Comparison of ENCODE assay signal across 1 cellular context in the genomic region with DNA sequence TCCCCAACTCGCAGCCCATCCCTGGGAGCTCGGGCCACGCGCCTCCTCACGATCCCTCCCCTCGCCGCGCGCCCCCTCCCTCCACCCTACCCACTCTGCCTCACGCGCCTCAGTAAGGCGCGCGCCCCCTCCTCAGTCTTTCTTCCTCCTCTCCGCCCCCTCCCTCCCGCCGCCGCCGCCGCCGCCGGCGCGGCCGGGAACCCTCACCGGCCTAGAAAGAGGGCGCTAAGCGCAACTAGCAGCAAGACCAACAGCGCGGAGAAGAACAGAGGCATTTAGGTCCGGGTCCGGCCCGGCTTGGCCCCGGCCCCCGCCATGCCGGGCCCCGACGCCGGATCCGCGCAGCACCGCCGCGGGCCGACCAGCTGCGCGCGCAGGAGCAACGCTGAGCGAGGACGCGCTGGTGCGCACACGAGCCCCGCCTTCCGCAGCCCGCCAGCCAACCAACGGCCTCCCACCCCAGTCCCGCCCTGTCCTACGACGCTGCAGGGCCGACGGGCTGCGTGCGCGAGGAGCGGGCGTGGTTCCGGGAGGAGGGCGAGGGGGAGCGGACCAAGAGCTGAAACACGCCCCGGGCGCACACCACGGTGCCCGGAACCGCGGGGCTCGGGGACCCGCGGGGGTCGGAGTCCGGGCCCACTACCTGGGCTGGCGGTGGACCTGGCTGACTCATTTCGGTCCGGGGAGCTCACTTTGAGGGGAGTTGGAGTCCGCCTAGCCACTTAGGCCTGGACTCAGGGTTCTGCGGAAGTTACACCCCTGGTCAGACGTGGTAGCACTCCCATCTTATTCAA.
TF ChIP-seq lines count a peak whose summit lies in the region.

A gene (minus strand): TSS at position 377 of the 794 bp plus-strand sequence. CDS start 102 bp downstream, at position 275.

TF ChIP-seq in K562, 482 proteins besides CTCF, POLR2A, EP300 and RAD21 (continued from another document and continues in another):
- TF ChIP-seq ZNF551 (CRISPR knock-in tag; IDR thresholded peaks at IDR 0.05) (no peak), SRSF3 (IDR thresholded peaks at IDR 0.05; ENCODE audit: insufficient read depth, low read length) (no peak), SMAD1 (IDR thresholded peaks at IDR 0.05; ENCODE audit: low read depth, low read length, partially characterized antibody) (peak; percentile 87), POLR2B (IDR thresholded peaks at IDR 0.05; ENCODE audit: low read depth, partially characterized antibody) (peak; percentile 89), CEBPG (CRISPR knock-in tag; IDR thresholded peaks at IDR 0.05) (no peak), CEBPG (tag; conservative IDR thresholded peaks at IDR 0.05 in 1 of 2, IDR thresholded peaks at IDR 0.05 in 1 of 2) (no peak), RNF2 (IDR thresholded peaks at IDR 0.05) (no peak; the same call in 1 of the 2 replicates), GABPB1 (CRISPR knock-in tag; IDR thresholded peaks at IDR 0.05) (peak; percentile 88), PHB (CRISPR knock-in tag; IDR thresholded peaks at IDR 0.05) (no peak), NCOA2 (IDR thresholded peaks at IDR 0.05; ENCODE audit: partially characterized antibody in 2 of 2) (no peak), ZNF12 (CRISPR knock-in tag; IDR thresholded peaks at IDR 0.05) (no peak), TBP (optimal IDR thresholded peaks at IDR 0.05; ENCODE audit: low read depth, low read length) (peak; percentile 57), ELF4 (CRISPR knock-in tag; IDR thresholded peaks at IDR 0.05) (peak; percentile 24; the same call in 1 of the 2 replicates), U2AF1 (optimal IDR thresholded peaks at IDR 0.05; ENCODE audit: low read depth, low read length) (peak; percentile 17), PHF8 (IDR thresholded peaks at IDR 0.05; ENCODE audit: borderline replicate concordance, low read length) (peak; percentile 83; the same call in 1 of the 2 replicates), SMARCA4 (IDR thresholded peaks at IDR 0.05) (no peak; the same call in 1 of the 2 replicates), RBM25 (IDR thresholded peaks at IDR 0.05; ENCODE audit: low read depth, low read length, severe bottlenecking) (peak; percentile 96), DNMT1 (IDR thresholded peaks at IDR 0.05) (0 out of 2 replicates have a peak, but pooled peaks have one; percentile 74), FOS (IDR thresholded peaks at IDR 0.05; ENCODE audit: extremely low read depth, insufficient read length) (peak; percentile 3), SP2 (IDR thresholded peaks at IDR 0.05; ENCODE audit: extremely low read depth, low read depth, low read length, poor library complexity, severe bottlenecking) (peak; percentile 31), STAT5B (CRISPR knock-in tag; IDR thresholded peaks at IDR 0.05) (no peak), EWSR1 (IDR thresholded peaks at IDR 0.05; ENCODE audit: borderline replicate concordance, low read depth, partially characterized antibody) (no peak), MAFF (IDR thresholded peaks at IDR 0.05; ENCODE audit: low read length) (no peak), RCOR1 (IDR thresholded peaks at IDR 0.05; ENCODE audit: borderline replicate concordance in 1 of 2, low read depth in 2 of 2, low read length in 2 of 2) (peak in 1 of 2 experiments; percentile 63; a peak in 2 of 4 replicates), KAT7 (CRISPR knock-in tag; IDR thresholded peaks at IDR 0.05; ENCODE audit: borderline replicate concordance) (no peak; the same call in 1 of the 2 replicates), CSDE1 (IDR thresholded peaks at IDR 0.05) (no peak), HDAC2 (IDR thresholded peaks at IDR 0.05) (peak; percentile 77; the same call in 1 of the 2 replicates), TAF15 (IDR thresholded peaks at IDR 0.05; ENCODE audit: low read depth, low read length) (no peak), SMARCB1 (IDR thresholded peaks at IDR 0.05; ENCODE audit: insufficient read length, low read depth) (no peak), FUS (optimal IDR thresholded peaks at IDR 0.05; ENCODE audit: low read depth, low read length) (peak; percentile 92), EGR1 (conservative IDR thresholded peaks at IDR 0.05) (peak; percentile 16; the same call in 1 of the 2 replicates), FOXK2 (conservative IDR thresholded peaks at IDR 0.05 in 1 of 2, IDR thresholded peaks at IDR 0.05 in 1 of 2; ENCODE audit: low read depth in 2 of 2) (peak; percentile 58 to 84; a peak in 3 of 4 replicates), ZNF124 (CRISPR knock-in tag; IDR thresholded peaks at IDR 0.05) (no peak), HNRNPL (IDR thresholded peaks at IDR 0.05; ENCODE audit: low read depth, low read length) (peak; percentile 65; the same call in 1 of the 2 replicates), MTA2 (IDR thresholded peaks at IDR 0.05; ENCODE audit: low read depth) (no peak)
- TF ChIP-seq, protein P1, sequence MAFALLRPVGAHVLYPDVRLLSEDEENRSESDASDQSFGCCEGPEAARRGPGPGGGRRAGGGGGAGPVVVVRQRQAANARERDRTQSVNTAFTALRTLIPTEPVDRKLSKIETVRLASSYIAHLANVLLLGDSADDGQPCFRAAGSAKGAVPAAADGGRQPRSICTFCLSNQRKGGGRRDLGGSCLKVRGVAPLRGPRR (CRISPR knock-in tag; IDR thresholded peaks at IDR 0.05): no peak
- TF ChIP-seq, protein P2, sequence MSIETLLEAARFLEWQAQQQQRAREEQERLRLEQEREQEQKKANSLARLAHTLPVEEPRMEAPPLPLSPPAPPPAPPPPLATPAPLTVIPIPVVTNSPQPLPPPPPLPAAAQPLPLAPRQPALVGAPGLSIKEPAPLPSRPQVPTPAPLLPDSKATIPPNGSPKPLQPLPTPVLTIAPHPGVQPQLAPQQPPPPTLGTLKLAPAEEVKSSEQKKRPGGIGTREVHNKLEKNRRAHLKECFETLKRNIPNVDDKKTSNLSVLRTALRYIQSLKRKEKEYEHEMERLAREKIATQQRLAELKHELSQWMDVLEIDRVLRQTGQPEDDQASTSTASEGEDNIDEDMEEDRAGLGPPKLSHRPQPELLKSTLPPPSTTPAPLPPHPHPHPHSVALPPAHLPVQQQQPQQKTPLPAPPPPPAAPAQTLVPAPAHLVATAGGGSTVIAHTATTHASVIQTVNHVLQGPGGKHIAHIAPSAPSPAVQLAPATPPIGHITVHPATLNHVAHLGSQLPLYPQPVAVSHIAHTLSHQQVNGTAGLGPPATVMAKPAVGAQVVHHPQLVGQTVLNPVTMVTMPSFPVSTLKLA (conservative IDR thresholded peaks at IDR 0.05): peak; percentile 89 to 96
- TF ChIP-seq, protein P3, sequence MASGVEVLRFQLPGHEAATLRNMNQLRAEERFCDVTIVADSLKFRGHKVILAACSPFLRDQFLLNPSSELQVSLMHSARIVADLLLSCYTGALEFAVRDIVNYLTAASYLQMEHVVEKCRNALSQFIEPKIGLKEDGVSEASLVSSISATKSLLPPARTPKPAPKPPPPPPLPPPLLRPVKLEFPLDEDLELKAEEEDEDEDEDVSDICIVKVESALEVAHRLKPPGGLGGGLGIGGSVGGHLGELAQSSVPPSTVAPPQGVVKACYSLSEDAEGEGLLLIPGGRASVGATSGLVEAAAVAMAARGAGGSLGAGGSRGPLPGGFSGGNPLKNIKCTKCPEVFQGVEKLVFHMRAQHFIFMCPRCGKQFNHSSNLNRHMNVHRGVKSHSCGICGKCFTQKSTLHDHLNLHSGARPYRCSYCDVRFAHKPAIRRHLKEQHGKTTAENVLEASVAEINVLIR (CRISPR knock-in tag; IDR thresholded peaks at IDR 0.05): peak; percentile 56; the same call in 1 of the 2 replicates
- TF ChIP-seq, protein P4, sequence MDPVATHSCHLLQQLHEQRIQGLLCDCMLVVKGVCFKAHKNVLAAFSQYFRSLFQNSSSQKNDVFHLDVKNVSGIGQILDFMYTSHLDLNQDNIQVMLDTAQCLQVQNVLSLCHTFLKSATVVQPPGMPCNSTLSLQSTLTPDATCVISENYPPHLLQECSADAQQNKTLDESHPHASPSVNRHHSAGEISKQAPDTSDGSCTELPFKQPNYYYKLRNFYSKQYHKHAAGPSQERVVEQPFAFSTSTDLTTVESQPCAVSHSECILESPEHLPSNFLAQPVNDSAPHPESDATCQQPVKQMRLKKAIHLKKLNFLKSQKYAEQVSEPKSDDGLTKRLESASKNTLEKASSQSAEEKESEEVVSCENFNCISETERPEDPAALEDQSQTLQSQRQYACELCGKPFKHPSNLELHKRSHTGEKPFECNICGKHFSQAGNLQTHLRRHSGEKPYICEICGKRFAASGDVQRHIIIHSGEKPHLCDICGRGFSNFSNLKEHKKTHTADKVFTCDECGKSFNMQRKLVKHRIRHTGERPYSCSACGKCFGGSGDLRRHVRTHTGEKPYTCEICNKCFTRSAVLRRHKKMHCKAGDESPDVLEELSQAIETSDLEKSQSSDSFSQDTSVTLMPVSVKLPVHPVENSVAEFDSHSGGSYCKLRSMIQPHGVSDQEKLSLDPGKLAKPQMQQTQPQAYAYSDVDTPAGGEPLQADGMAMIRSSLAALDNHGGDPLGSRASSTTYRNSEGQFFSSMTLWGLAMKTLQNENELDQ (CRISPR knock-in tag; IDR thresholded peaks at IDR 0.05; ENCODE audit: borderline replicate concordance): no peak
- TF ChIP-seq, protein P5, sequence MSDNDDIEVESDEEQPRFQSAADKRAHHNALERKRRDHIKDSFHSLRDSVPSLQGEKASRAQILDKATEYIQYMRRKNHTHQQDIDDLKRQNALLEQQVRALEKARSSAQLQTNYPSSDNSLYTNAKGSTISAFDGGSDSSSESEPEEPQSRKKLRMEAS (CRISPR knock-in tag; IDR thresholded peaks at IDR 0.05): peak; percentile 73; the same call in 1 of the 2 replicates
- TF ChIP-seq, protein P6, sequence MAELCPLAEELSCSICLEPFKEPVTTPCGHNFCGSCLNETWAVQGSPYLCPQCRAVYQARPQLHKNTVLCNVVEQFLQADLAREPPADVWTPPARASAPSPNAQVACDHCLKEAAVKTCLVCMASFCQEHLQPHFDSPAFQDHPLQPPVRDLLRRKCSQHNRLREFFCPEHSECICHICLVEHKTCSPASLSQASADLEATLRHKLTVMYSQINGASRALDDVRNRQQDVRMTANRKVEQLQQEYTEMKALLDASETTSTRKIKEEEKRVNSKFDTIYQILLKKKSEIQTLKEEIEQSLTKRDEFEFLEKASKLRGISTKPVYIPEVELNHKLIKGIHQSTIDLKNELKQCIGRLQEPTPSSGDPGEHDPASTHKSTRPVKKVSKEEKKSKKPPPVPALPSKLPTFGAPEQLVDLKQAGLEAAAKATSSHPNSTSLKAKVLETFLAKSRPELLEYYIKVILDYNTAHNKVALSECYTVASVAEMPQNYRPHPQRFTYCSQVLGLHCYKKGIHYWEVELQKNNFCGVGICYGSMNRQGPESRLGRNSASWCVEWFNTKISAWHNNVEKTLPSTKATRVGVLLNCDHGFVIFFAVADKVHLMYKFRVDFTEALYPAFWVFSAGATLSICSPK (IDR thresholded peaks at IDR 0.05; ENCODE audit: borderline replicate concordance): no peak
- TF ChIP-seq, protein P7, sequence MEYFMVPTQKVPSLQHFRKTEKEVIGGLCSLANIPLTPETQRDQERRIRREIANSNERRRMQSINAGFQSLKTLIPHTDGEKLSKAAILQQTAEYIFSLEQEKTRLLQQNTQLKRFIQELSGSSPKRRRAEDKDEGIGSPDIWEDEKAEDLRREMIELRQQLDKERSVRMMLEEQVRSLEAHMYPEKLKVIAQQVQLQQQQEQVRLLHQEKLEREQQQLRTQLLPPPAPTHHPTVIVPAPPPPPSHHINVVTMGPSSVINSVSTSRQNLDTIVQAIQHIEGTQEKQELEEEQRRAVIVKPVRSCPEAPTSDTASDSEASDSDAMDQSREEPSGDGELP (CRISPR knock-in tag; IDR thresholded peaks at IDR 0.05; ENCODE audit: borderline replicate concordance): peak; percentile 83
- TF ChIP-seq, protein P8, sequence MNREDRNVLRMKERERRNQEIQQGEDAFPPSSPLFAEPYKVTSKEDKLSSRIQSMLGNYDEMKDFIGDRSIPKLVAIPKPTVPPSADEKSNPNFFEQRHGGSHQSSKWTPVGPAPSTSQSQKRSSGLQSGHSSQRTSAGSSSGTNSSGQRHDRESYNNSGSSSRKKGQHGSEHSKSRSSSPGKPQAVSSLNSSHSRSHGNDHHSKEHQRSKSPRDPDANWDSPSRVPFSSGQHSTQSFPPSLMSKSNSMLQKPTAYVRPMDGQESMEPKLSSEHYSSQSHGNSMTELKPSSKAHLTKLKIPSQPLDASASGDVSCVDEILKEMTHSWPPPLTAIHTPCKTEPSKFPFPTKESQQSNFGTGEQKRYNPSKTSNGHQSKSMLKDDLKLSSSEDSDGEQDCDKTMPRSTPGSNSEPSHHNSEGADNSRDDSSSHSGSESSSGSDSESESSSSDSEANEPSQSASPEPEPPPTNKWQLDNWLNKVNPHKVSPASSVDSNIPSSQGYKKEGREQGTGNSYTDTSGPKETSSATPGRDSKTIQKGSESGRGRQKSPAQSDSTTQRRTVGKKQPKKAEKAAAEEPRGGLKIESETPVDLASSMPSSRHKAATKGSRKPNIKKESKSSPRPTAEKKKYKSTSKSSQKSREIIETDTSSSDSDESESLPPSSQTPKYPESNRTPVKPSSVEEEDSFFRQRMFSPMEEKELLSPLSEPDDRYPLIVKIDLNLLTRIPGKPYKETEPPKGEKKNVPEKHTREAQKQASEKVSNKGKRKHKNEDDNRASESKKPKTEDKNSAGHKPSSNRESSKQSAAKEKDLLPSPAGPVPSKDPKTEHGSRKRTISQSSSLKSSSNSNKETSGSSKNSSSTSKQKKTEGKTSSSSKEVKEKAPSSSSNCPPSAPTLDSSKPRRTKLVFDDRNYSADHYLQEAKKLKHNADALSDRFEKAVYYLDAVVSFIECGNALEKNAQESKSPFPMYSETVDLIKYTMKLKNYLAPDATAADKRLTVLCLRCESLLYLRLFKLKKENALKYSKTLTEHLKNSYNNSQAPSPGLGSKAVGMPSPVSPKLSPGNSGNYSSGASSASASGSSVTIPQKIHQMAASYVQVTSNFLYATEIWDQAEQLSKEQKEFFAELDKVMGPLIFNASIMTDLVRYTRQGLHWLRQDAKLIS (CRISPR knock-in tag; IDR thresholded peaks at IDR 0.05): no peak
- TF ChIP-seq, protein P9, sequence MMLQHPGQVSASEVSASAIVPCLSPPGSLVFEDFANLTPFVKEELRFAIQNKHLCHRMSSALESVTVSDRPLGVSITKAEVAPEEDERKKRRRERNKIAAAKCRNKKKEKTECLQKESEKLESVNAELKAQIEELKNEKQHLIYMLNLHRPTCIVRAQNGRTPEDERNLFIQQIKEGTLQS (IDR thresholded peaks at IDR 0.05): no peak
- TF ChIP-seq, protein P9 (CRISPR knock-in tag; conservative IDR thresholded peaks at IDR 0.05): peak; percentile 29; the same call in 1 of the 2 replicates
- TF ChIP-seq, protein P10, sequence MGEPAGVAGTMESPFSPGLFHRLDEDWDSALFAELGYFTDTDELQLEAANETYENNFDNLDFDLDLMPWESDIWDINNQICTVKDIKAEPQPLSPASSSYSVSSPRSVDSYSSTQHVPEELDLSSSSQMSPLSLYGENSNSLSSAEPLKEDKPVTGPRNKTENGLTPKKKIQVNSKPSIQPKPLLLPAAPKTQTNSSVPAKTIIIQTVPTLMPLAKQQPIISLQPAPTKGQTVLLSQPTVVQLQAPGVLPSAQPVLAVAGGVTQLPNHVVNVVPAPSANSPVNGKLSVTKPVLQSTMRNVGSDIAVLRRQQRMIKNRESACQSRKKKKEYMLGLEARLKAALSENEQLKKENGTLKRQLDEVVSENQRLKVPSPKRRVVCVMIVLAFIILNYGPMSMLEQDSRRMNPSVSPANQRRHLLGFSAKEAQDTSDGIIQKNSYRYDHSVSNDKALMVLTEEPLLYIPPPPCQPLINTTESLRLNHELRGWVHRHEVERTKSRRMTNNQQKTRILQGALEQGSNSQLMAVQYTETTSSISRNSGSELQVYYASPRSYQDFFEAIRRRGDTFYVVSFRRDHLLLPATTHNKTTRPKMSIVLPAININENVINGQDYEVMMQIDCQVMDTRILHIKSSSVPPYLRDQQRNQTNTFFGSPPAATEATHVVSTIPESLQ (CRISPR knock-in tag; IDR thresholded peaks at IDR 0.05): 0 out of 2 replicates have a peak, but pooled peaks have one; percentile 81
